In the genomic region with DNA sequence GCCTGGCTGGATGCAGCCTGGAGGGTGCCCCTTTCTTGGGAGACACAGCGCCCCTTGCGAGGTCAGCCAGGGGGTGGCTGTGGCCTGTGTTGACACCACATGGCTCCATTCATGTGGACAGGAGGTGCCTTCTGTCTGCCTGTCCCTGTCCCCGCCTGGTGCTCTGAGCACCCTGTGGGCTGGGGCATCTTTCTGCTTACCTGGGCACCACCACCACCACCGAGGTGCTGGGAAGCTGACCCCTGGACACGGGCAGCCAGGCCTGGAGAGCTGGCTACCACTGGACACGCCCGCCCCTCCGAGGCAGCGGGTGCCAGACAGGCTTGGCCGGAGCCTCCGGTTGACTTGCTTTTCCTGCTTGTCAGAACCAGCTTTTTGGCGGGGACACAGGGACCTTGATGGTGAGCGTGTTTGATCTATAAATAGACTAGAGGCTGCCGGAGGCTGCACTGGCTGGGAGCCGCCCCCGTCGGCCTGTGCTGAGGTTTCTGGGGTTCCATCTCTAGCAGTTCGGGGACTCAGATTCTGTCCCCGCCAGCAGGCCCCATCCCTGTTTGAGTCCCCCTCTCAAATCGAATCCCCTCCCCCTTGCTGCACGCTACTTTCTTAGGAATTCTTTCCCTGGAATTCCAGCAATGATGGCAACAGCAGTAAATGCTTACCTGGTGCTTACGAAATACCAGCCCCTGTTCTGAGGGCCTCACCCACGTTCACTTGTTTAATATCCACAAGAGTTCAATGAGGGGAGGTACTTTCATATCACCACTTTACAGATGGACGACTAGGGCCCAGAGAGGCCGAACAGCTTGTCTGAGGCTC, we compare ENCODE assay signal across 1 cellular context.
TF ChIP-seq lines count a peak whose summit lies in the region.

No MANE protein-coding gene starts in this region.

TF ChIP-seq in H1, 55 proteins besides CTCF, POLR2A, EP300 and RAD21 (continued from another document):
- peak; percentile 88 for TF ChIP-seq CEBPB (IDR thresholded peaks at IDR 0.05; ENCODE audit: low read depth, low read length)
- TF ChIP-seq CREB1 (IDR thresholded peaks at IDR 0.05): no peak
- no peak for TF ChIP-seq SIX5 (IDR thresholded peaks at IDR 0.05; ENCODE audit: low read depth, low read length)
- TF ChIP-seq SIN3A (conservative IDR thresholded peaks at IDR 0.05 in 1 of 2, IDR thresholded peaks at IDR 0.05 in 1 of 2; ENCODE audit: low read depth in 1 of 2, low read length in 2 of 2): no peak
- no peak for TF ChIP-seq RNF2 (IDR thresholded peaks at IDR 0.05; ENCODE audit: borderline replicate concordance, low read depth, low read length, missing control alignments, poor library complexity, severe bottlenecking)
- no peak for TF ChIP-seq SRF (IDR thresholded peaks at IDR 0.05; ENCODE audit: low read depth, low read length)
- no peak for TF ChIP-seq HDAC6 (IDR thresholded peaks at IDR 0.05; ENCODE audit: low read depth, low read length)
- TF ChIP-seq ASH2L (IDR thresholded peaks at IDR 0.05; ENCODE audit: low read length): peak; percentile 38
- TF ChIP-seq TAF1 (IDR thresholded peaks at IDR 0.05; ENCODE audit: low read depth, low read length): no peak
- TF ChIP-seq, protein P1, sequence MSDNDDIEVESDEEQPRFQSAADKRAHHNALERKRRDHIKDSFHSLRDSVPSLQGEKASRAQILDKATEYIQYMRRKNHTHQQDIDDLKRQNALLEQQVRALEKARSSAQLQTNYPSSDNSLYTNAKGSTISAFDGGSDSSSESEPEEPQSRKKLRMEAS (IDR thresholded peaks at IDR 0.05): no peak
- TF ChIP-seq ZNF274 (IDR thresholded peaks at IDR 0.05; ENCODE audit: borderline replicate concordance, extremely low read depth, low read length): no peak
- no peak for TF ChIP-seq TBP (IDR thresholded peaks at IDR 0.05; ENCODE audit: low read depth, low read length)
- TF ChIP-seq SP1 (IDR thresholded peaks at IDR 0.05; ENCODE audit: low read depth, low read length): peak; percentile 65; the same call in 1 of the 2 replicates
- no peak for TF ChIP-seq KDM4A (IDR thresholded peaks at IDR 0.05; ENCODE audit: low read depth, low read length, severe bottlenecking)
